Comparison of ENCODE assay signal across 8 cellular contexts in genomic region chr14:78848234-78848820, GRCh38.
DNase-seq lines count a peak whose midpoint lies in the region; ATAC-seq and TF ChIP-seq lines count a peak whose summit lies in the region.

No MANE protein-coding gene starts in this region.

- H3K9me3 ChIP-seq in RWPE2 (ENCODE audit: severe bottlenecking) = no peaks in the 10 kb centered on the region
- H3K9me3 ChIP-seq in mucosa of descending colon = no peaks in the 10 kb centered on the region

- ATAC-seq in GM21576 (IDR thresholded peaks at IDR 0.05; ENCODE audit: unreplicated experiment) (peak; percentile 94), RWPE2 (ENCODE audit: low read depth) (peak; percentile 94), mucosa of descending colon (peak; percentile 70)

- H3K27ac ChIP-seq in RWPE2 (ENCODE audit: poor library complexity, severe bottlenecking) = no peak overlapping the region

- no peaks in the 10 kb centered on the region for H3K27me3 ChIP-seq in RWPE2 (ENCODE audit: insufficient read depth, poor library complexity, severe bottlenecking)

- no peaks in the 10 kb centered on the region for H3K4me1 ChIP-seq in RWPE2 (ENCODE audit: insufficient read depth, poor library complexity, severe bottlenecking)
- H3K4me1 ChIP-seq in mucosa of descending colon (ENCODE audit: low read depth) = no peaks in the 10 kb centered on the region

- TF ChIP-seq CTCF in RWPE2 (IDR thresholded peaks at IDR 0.05; ENCODE audit: poor library complexity, severe bottlenecking) (peak; percentile 98), mucosa of descending colon (IDR thresholded peaks at IDR 0.05) (peak; percentile 79)

- H3K36me3 ChIP-seq in RWPE2 (ENCODE audit: low read depth) (no peaks in the 10 kb centered on the region), mucosa of descending colon (ENCODE audit: low read depth) (no peaks in the 10 kb centered on the region)

- H3K4me3 ChIP-seq in RWPE2 (ENCODE audit: severe bottlenecking) (no peak overlapping the region), mucosa of descending colon (no peak overlapping the region)

- DNase-seq in activated naive CD4-positive, alpha-beta T cell treated with Interleukin-2 at 50 U/mL for 16 hours = peak; percentile 4
- DNase-seq in activated naive CD4-positive, alpha-beta T cell treated with anti-CD3 and anti-CD28 coated beads, Interleukin-2, amount 50 U/mL, for 16 hours = no peak
- peak; percentile 7 for DNase-seq in HuH-7 (ENCODE audit: low spot score)
- DNase-seq in RWPE2 (ENCODE audit: low spot score) = no peak
- peak; percentile 69 for DNase-seq in ecto neural progenitor cell (ENCODE audit: low spot score)
- DNase-seq in mucosa of descending colon = peak in 2 of 3 donors; percentile 27 to 31
- DNase-seq in 8988T = no peak

- intact Hi-C loops in mucosa of descending colon (cut with DNase I, micrococcal nuclease) = no loop called here

Comparison
In these comparisons a context has a peak if more than half of its experiments do, and no peak if none do; other contexts are left out.
1. DNase-seq: peak in activated naive CD4-positive, alpha-beta T cell treated with Interleukin-2 at 50 U/mL for 16 hours (single experiment), HuH-7 (single experiment), ecto neural progenitor cell (single experiment) and mucosa of descending colon (2 of 3); none in activated naive CD4-positive, alpha-beta T cell treated with anti-CD3 and anti-CD28 coated beads, Interleukin-2, amount 50 U/mL, for 16 hours (single experiment), RWPE2 (single experiment) and 8988T (single experiment).
2. Peak in every context shown above with its lines, with median percentiles within 50 percentile points of each other: ATAC-seq.